Comparison of ENCODE assay signal across 25 cellular contexts in the genomic region with DNA sequence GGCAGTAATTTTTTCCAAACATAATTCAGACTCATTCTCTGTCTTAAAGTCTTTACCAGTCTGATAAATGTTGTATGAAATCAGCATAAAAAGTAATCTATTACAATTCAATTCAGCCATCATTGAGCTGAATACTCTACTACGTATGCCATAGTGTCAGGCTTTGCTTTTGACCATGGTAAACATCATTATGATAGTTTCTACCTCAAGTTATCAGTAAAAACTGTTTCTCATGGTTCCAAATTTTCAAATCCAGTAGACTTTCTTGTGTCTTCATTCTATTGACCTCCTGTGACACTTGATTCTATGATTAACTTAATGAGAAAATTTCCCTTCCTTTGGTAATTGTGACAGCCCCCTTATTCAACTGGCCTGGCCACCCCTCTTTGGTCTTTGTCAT.
"Had no signal": no experiment of that assay in that cellular context is flagged by ENCODE, and none has a peak within 500 bp of the region (broad histone marks: within the 10 kb centered on the region; RNA-seq: fewer than 3 reads in every experiment).

No MANE protein-coding gene starts in this region.

- H3K27ac Mint-ChIP-seq: dendritic cell treated with granulocyte-macrophage colony-stimulating factor and Interleukin-4, amounts not matched to agents 40 ng/mL and 50 ng/mL, for 4 days; effector memory CD8-positive, alpha-beta T cell; endodermal cell; mesothelial cell of epicardium; naive B cell had no signal

- FAIRE-seq: keratinocyte had no signal

- ATAC-seq: effector memory CD8-positive, alpha-beta T cell; esophagus mucosa; gastrocnemius medialis; heart right ventricle; left cardiac atrium; left lung; left ventricle myocardium superior; lower lobe of right lung; mucosa of descending colon had no signal

- H3K36me3 Mint-ChIP-seq: mesothelial cell of epicardium, naive B cell had no signal

- H3K9me3 Mint-ChIP-seq: dendritic cell treated with granulocyte-macrophage colony-stimulating factor and Interleukin-4, amounts not matched to agents 40 ng/mL and 50 ng/mL, for 4 days; endodermal cell; mesothelial cell of epicardium; naive B cell had no signal

- H3K4me3 Mint-ChIP-seq: dendritic cell treated with granulocyte-macrophage colony-stimulating factor and Interleukin-4, amounts not matched to agents 40 ng/mL and 50 ng/mL, for 4 days; effector memory CD8-positive, alpha-beta T cell; endodermal cell; mesothelial cell of epicardium; naive B cell had no signal

- H3K4me1 Mint-ChIP-seq: endodermal cell, naive B cell had no signal

- H3K27me3 Mint-ChIP-seq: dendritic cell treated with granulocyte-macrophage colony-stimulating factor and Interleukin-4, amounts not matched to agents 40 ng/mL and 50 ng/mL, for 4 days; effector memory CD8-positive, alpha-beta T cell; naive B cell had no signal

- DNase-seq: colonic mucosa; cortex of kidney; effector CD8-positive, alpha-beta T cell; effector memory CD8-positive, alpha-beta T cell; endodermal cell; erythroblast; esophagus squamous epithelium; foreskin fibroblast; foreskin melanocyte; gastrocnemius medialis; glutamatergic neuron; head of caudate nucleus; heart right ventricle; hippocampal formation; left cardiac atrium; left lung; left ventricle myocardium superior; lower lobe of right lung; mesenchymal stem cell; mucosa of descending colon; naive B cell had no signal
